31 cellular contexts compared by ENCODE assay signal in genomic region chr19:28403698-28404099, GRCh38.
DNase-seq lines count a peak whose midpoint lies in the region; ATAC-seq, FAIRE-seq and TF ChIP-seq lines count a peak whose summit lies in the region.
"Had no signal": no experiment of that assay in that cellular context is flagged by ENCODE, and none has a peak within 500 bp of the region (broad histone marks: within the 10 kb centered on the region; RNA-seq: fewer than 3 reads in every experiment).

No MANE protein-coding gene starts in this region.

- 26% methylated on average over 7 of the region's 7 CpGs for WGBS in K562 (ENCODE audit: insufficient coverage, low coverage, missing lambda C conversion rate)

- no peak for TF ChIP-seq RAD21 in K562 (CRISPR knock-in tag; conservative IDR thresholded peaks at IDR 0.05 in 1 of 2, IDR thresholded peaks at IDR 0.05 in 1 of 2)

- H3K27ac Mint-ChIP-seq in nephron progenitor cell, result peak overlapping the region; percentile 80
- H3K27ac Mint-ChIP-seq: activated T-helper 2 cell treated with anti-CD3 and anti-CD28 coated beads, Interferon-gamma antibody, Interleukin-2, Interleukin-4, amounts not matched to agents 10 μg/mL and 5 μg/mL and 100 μg/mL, durations not matched to agents 14 hours and 24 hours and 36 hours; memory B cell; naive thymus-derived CD4-positive, alpha-beta T cell; stimulated activated effector memory CD8-positive, alpha-beta T cell treated with anti-CD3 and anti-CD28 coated beads, Interleukin-12 subunit alpha, Interleukin-12 subunit beta, amount 100 ng/mL, for 72 hours had no signal

- H3K9me3 ChIP-seq in DND-41 (ENCODE audit: insufficient read depth, low read length, severe bottlenecking), result no peaks in the 10 kb centered on the region
- H3K9me3 ChIP-seq in HEK293 (ENCODE audit: control insufficient read depth, insufficient read depth, low read depth, low read length), result no peaks in the 10 kb centered on the region
- H3K9me3 ChIP-seq in K562 (replicated peaks; ENCODE audit: control insufficient read depth, insufficient read depth, low read depth, low read length), result no peaks in the 10 kb centered on the region
- H3K9me3 ChIP-seq: breast epithelium, transverse colon had no signal

- TF ChIP-seq POLR2A in K562 (conservative IDR thresholded peaks at IDR 0.05), result no peak

- in situ Hi-C loops in K562 (cut with MboI), result no loop called here

- H3K9me3 Mint-ChIP-seq in nephron progenitor cell, result peaks cover 6% of the 10 kb centered on the region
- H3K9me3 Mint-ChIP-seq: immature natural killer cell had no signal

- DNase-seq in DND-41, result no peak
- no peak for DNase-seq in K562 (ENCODE audit: extremely low read depth in 1 of 4, low spot score in 3 of 4)
- no peak for DNase-seq in nephron progenitor cell
- no peak for DNase-seq in C1 segment of cervical spinal cord (lab: John Stamatoyannopoulos, UW)
- DNase-seq in mucosa of gallbladder (ENCODE audit: low spot score), result no peak
- DNase-seq: activated CD4-positive, alpha-beta T cell treated with anti-CD3 and anti-CD28 coated beads for 4 hours; activated naive CD4-positive, alpha-beta T cell treated with anti-CD3 and anti-CD28 coated beads, Interleukin-2, amount 50 U/mL, for 16 hours; COR-L47; DMS79 treated with DMSO at 0.1 percent for 48 hours; effector CD4-positive, alpha-beta T cell; GOT3; immature natural killer cell; Karpas-422; naive thymus-derived CD4-positive, alpha-beta T cell; NCI-H1436; NCI-H2081 treated with DMSO at 0.1 percent for 48 hours; NCI-H2227 treated with DMSO at 0.1 percent for 48 hours; NCI-H69; occipital lobe; Right ventricle myocardium superior; transverse colon had no signal

- H3K27me3 ChIP-seq in DND-41 (ENCODE audit: insufficient read depth, low read length, poor library complexity) (no peaks in the 10 kb centered on the region), K562 (ENCODE audit: control insufficient read depth in 2 of 2, insufficient read depth in 2 of 2, low read length in 2 of 2) (no peaks in the 10 kb centered on the region; a peak in 1 of 5 replicates)
- H3K27me3 ChIP-seq: transverse colon had no signal

- TF ChIP-seq CTCF in DND-41 (IDR thresholded peaks at IDR 0.05; ENCODE audit: borderline replicate concordance, extremely low read depth, low read length, poor library complexity, severe bottlenecking) (no peak), HEK293 (tag by site-specific recombination; IDR thresholded peaks at IDR 0.05) (no peak), K562 (IDR thresholded peaks at IDR 0.05 in 2 of 3, conservative IDR thresholded peaks at IDR 0.05 in 1 of 3; ENCODE audit: insufficient read depth in 2 of 3, low read depth in 1 of 3, low read length in 3 of 3) (no peak), nephron progenitor cell (IDR thresholded peaks at IDR 0.05) (no peak)

- TF ChIP-seq EP300 in K562 (IDR thresholded peaks at IDR 0.05; ENCODE audit: low read length), result no peak

- H2AFZ ChIP-seq in DND-41 (ENCODE audit: low read depth, low read length), result no peak overlapping the region
- H2AFZ ChIP-seq in K562 (ENCODE audit: low read depth, low read length), result no peak overlapping the region

- H3K4me2 ChIP-seq in DND-41 (ENCODE audit: insufficient read depth, low read length), result no peak overlapping the region
- no peak overlapping the region for H3K4me2 ChIP-seq in K562 (ENCODE audit: insufficient read depth, low read length)

- peak overlapping the region; percentile 54 for H3K4me3 Mint-ChIP-seq in nephron progenitor cell
- H3K4me3 Mint-ChIP-seq: memory B cell; stimulated activated effector memory CD8-positive, alpha-beta T cell treated with anti-CD3 and anti-CD28 coated beads, Interleukin-12 subunit alpha, Interleukin-12 subunit beta, amount 100 ng/mL, for 72 hours had no signal

- ATAC-seq in DND-41 (ENCODE audit: insufficient read depth, low read depth) (no peak), K562 (peak; percentile 55), GM18519 (IDR thresholded peaks at IDR 0.05; ENCODE audit: low FRiP score, unreplicated experiment) (no peak)
- ATAC-seq: left lobe of liver; naive thymus-derived CD4-positive, alpha-beta T cell; stimulated activated effector memory CD8-positive, alpha-beta T cell treated with anti-CD3 and anti-CD28 coated beads, Interleukin-12 subunit alpha, Interleukin-12 subunit beta, amount 100 ng/mL, for 72 hours had no signal

- no peak for FAIRE-seq in K562 (lab: Jason Lieb, UNC)

- peak overlapping the region; percentile 39 for H3K27ac ChIP-seq in DND-41 (ENCODE audit: low read length)
- H3K27ac ChIP-seq in HEK293 (ENCODE audit: extremely low read depth, low read depth, low read length), result 0 out of 2 replicates have a peak overlapping the region, but pooled peaks have one; percentile 46
- no peak overlapping the region for H3K27ac ChIP-seq in K562 (ENCODE audit: extremely low read depth, low read depth, low read length)
- H3K27ac ChIP-seq: breast epithelium, C4-2B, HL-60, transverse colon, VCaP had no signal

- H3K4me1 ChIP-seq in DND-41 (ENCODE audit: insufficient read depth, low read length) (peaks cover 50% of the 10 kb centered on the region), HEK293 (ENCODE audit: control insufficient read depth, insufficient read depth, low read length) (peaks cover 55% of the 10 kb centered on the region), K562 (replicated peaks in 1 of 2; ENCODE audit: control insufficient read depth in 2 of 2, insufficient read depth in 2 of 2, low read length in 2 of 2) (peaks cover 7 to 14% of the 10 kb centered on the region in 2 experiments; a peak in 3 of 5 replicates)
- H3K4me1 ChIP-seq: breast epithelium had no signal

- CTCF ChIA-PET in HEK293 (lab: Yijun Ruan, JAX) (interaction anchor here (1.5 kb wide), 1 partner anchor 63 kb away, joined by 3 read pairs; no protein-coding TSS in a partner anchor), K562 (lab: Yijun Ruan, JAX; ENCODE audit: low intra/inter-chr PET ratio) (no interaction called here)

- no TSS peak for BruUV-seq in K562 (replicated peaks; lab: Mats Ljungman, UMichigan)

- no peaks in the 10 kb centered on the region for H3K36me3 ChIP-seq in DND-41 (ENCODE audit: insufficient read depth, low read length)
- H3K36me3 ChIP-seq in HEK293 (ENCODE audit: control insufficient read depth in 2 of 2, insufficient read depth in 1 of 2, low read length in 2 of 2), result no peaks in the 10 kb centered on the region
- no peaks in the 10 kb centered on the region for H3K36me3 ChIP-seq in K562 (ENCODE audit: control insufficient read depth, insufficient read depth, low read length)
- H3K36me3 ChIP-seq: breast epithelium, transverse colon had no signal

- H3K36me3 Mint-ChIP-seq in nephron progenitor cell (ENCODE audit: low read depth), result no peaks in the 10 kb centered on the region
- H3K36me3 Mint-ChIP-seq: memory B cell; stimulated activated effector memory CD8-positive, alpha-beta T cell treated with anti-CD3 and anti-CD28 coated beads, Interleukin-12 subunit alpha, Interleukin-12 subunit beta, amount 100 ng/mL, for 72 hours had no signal

- POLR2A ChIA-PET in HEK293 (lab: Yijun Ruan, JAX), result no interaction called here
- POLR2A ChIA-PET in K562 (lab: Yijun Ruan, JAX), result interaction anchor here (0.7 kb wide), 1 partner anchor 10 kb away, joined by 4 read pairs; no protein-coding TSS in a partner anchor

- intact Hi-C loops in K562 (cut with micrococcal nuclease), result no loop called here

- peaks cover 98% of the 10 kb centered on the region for H3K4me1 Mint-ChIP-seq in nephron progenitor cell
- H3K4me1 Mint-ChIP-seq: memory B cell; stimulated activated effector memory CD8-positive, alpha-beta T cell treated with anti-CD3 and anti-CD28 coated beads, Interleukin-12 subunit alpha, Interleukin-12 subunit beta, amount 100 ng/mL, for 72 hours had no signal

- H4K20me1 ChIP-seq in DND-41 (ENCODE audit: insufficient read depth, low read length), result no peaks in the 10 kb centered on the region
- no peaks in the 10 kb centered on the region for H4K20me1 ChIP-seq in K562 (replicated peaks; ENCODE audit: control insufficient read depth, insufficient read depth, low read length)

- H3K79me2 ChIP-seq in DND-41 (ENCODE audit: insufficient read depth, low read length) (no peaks in the 10 kb centered on the region), K562 (ENCODE audit: control insufficient read depth, insufficient read depth, low read length) (no peaks in the 10 kb centered on the region)

- H3K9me1 ChIP-seq in K562 (ENCODE audit: control insufficient read depth, insufficient read depth, low read length), result no peaks in the 10 kb centered on the region

- H3K9ac ChIP-seq in DND-41 (ENCODE audit: low read depth, low read length) (no peak overlapping the region), K562 (ENCODE audit: insufficient read depth in 1 of 2, low read depth in 2 of 2, low read length in 2 of 2) (no peak overlapping the region)

- no peak overlapping the region for H3K4me3 ChIP-seq in DND-41 (ENCODE audit: low read depth in 1 of 2, low read length in 2 of 2)
- H3K4me3 ChIP-seq in HEK293 (ENCODE audit: low read depth, low read length), result no peak overlapping the region
- H3K4me3 ChIP-seq in K562, result no peak overlapping the region
- H3K4me3 ChIP-seq: breast epithelium, transverse colon had no signal

- H3K27me3 Mint-ChIP-seq in nephron progenitor cell (ENCODE audit: low read depth, poor library complexity), result peaks cover 8% of the 10 kb centered on the region
- H3K27me3 Mint-ChIP-seq: memory B cell had no signal

TF ChIP-seq in HEK293, 187 proteins besides CTCF, POLR2A, EP300 and RAD21 (continues in another document):
- TF ChIP-seq ZNF214 (tag by site-specific recombination; IDR thresholded peaks at IDR 0.05; ENCODE audit: borderline replicate concordance) (no peak), SP2 (tag by site-specific recombination; IDR thresholded peaks at IDR 0.05) (no peak), ZIC2 (tag by site-specific recombination; IDR thresholded peaks at IDR 0.05) (peak; percentile 92), ZNF311 (tag by site-specific recombination; IDR thresholded peaks at IDR 0.05; ENCODE audit: borderline replicate concordance) (no peak)

TF ChIP-seq in K562, 482 proteins besides CTCF, POLR2A, EP300 and RAD21 (continues in another document):
- TF ChIP-seq ZNF134 (CRISPR knock-in tag; conservative IDR thresholded peaks at IDR 0.05), result no peak
- TF ChIP-seq ARHGAP35 (IDR thresholded peaks at IDR 0.05; ENCODE audit: partially characterized antibody), result no peak
- TF ChIP-seq NR2C2 (CRISPR knock-in tag; IDR thresholded peaks at IDR 0.05), result no peak
- TF ChIP-seq NR2C2 (tag; IDR thresholded peaks at IDR 0.05), result peak; percentile 49; the same call in 1 of the 2 replicates
- TF ChIP-seq ZNF764 (CRISPR knock-in tag; IDR thresholded peaks at IDR 0.05; ENCODE audit: low read depth), result no peak
- TF ChIP-seq CEBPG (CRISPR knock-in tag; IDR thresholded peaks at IDR 0.05), result peak; percentile 59
- TF ChIP-seq CEBPG (tag; conservative IDR thresholded peaks at IDR 0.05 in 1 of 2, IDR thresholded peaks at IDR 0.05 in 1 of 2), result peak; percentile 48 to 93; a peak in 3 of 4 replicates
- no peak for TF ChIP-seq KAT8 (IDR thresholded peaks at IDR 0.05; ENCODE audit: low read depth)
- peak; percentile 39; the same call in 1 of the 2 replicates for TF ChIP-seq ETV1 (tag; conservative IDR thresholded peaks at IDR 0.05; ENCODE audit: low read depth)
